ENCODE assay signal across 9 cellular contexts in the genomic region with DNA sequence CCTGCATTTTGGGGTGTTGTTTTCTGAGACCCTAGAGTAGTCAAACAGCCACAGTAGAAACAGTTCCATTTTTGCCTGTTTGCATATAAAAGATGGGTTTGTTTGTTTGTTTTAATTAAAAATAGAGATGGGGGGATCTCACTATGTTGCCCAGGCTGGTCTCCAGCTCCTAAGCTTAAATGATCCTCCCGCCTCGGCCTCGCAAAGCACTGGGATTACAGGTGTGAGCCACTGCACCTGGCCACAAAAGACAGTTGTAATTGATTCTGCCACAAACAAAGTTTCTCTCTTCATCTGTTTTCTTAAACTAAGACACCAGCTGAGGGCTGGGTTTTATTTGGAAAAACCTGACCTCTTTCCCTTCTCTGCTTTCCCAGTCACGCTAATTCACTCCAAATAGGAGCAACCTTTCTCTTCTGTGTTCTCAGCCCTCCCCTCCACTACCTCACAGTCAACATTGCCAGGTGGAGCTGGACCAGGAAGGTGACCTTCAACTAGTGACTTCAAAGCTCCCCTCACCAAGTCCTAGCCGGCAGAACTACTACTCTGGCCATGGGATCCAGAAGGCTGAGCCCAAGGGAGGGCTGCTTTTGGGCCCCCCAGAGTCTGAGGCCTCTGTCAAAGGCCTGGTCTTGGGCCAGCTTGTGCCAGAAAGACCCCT. TPM values are rescaled to one million over a fixed set of nuclear protein-coding genes. Genes with fewer than 3 reads are reported as not detected.
DNase-seq lines count a peak whose midpoint lies in the region; ATAC-seq and TF ChIP-seq lines count a peak whose summit lies in the region.
"Had no signal": no experiment of that assay in that cellular context is flagged by ENCODE, and none has a peak within 500 bp of the region (broad histone marks: within the 10 kb centered on the region; RNA-seq: fewer than 3 reads in every experiment).

No MANE protein-coding gene starts in this region.

- H3K4me3 Mint-ChIP-seq in activated T-cell treated with anti-CD3 and anti-CD28 coated beads, Interleukin-2, amount 50 U/mL, for 72 hours: peak overlapping the region; percentile 79 to 80
- peak overlapping the region; percentile 69 for H3K4me3 Mint-ChIP-seq in activated CD8-positive, alpha-beta T cell treated with anti-CD3 and anti-CD28 coated beads for 36 hours
- H3K4me3 Mint-ChIP-seq in stimulated activated naive B cell treated with anti-CD40 and anti-IgM and Interleukin-4, amounts not matched to agents 10 μg/mL and 1 μg/mL and 100 μg/mL, for 72 hours: peak overlapping the region; percentile 32 to 91

- DNase-seq in activated T-cell treated with anti-CD3 and anti-CD28 coated beads, Interleukin-2, amount 50 U/mL, for 72 hours: no peak
- DNase-seq in activated T-cell treated with anti-CD3 and anti-CD28 coated beads, Interleukin-2, amount 50 U/mL, for 48 hours: no peak
- no peak for DNase-seq in activated CD8-positive, alpha-beta T cell treated with anti-CD3 and anti-CD28 coated beads for 36 hours
- DNase-seq in left colon: peak in 1 of 2 donors; percentile 69
- no peak for DNase-seq in stimulated activated naive B cell treated with anti-CD40 and anti-IgM and Interleukin-4, amounts not matched to agents 10 μg/mL and 1 μg/mL and 100 μg/mL, for 72 hours
- no peak for DNase-seq in cortex of kidney (lab: John Stamatoyannopoulos, UW)
- no peak for DNase-seq in NCI-H1694 treated with DMSO at 0.1 percent for 48 hours (lab: John Stamatoyannopoulos, UW)

- peaks cover 13% of the 10 kb centered on the region for H3K27me3 Mint-ChIP-seq in activated T-cell treated with anti-CD3 and anti-CD28 coated beads, Interleukin-2, amount 50 U/mL, for 72 hours (ENCODE audit: low read depth)
- H3K27me3 Mint-ChIP-seq in activated CD8-positive, alpha-beta T cell treated with anti-CD3 and anti-CD28 coated beads for 36 hours: no peaks in the 10 kb centered on the region
- peaks cover 0 to 6% of the 10 kb centered on the region in 2 donors for H3K27me3 Mint-ChIP-seq in stimulated activated naive B cell treated with anti-CD40 and anti-IgM and Interleukin-4, amounts not matched to agents 10 μg/mL and 1 μg/mL and 100 μg/mL, for 72 hours

- CTCF ChIA-PET in activated CD8-positive, alpha-beta T cell treated with anti-CD3 and anti-CD28 coated beads for 36 hours (lab: Charles Lee): interaction anchor here (1.3 to 2.5 kb wide), 2 partner anchors 15 to 206 kb away, joined by 3 to 7 read pairs; no protein-coding TSS in a partner anchor

- no peaks in the 10 kb centered on the region for H3K9me3 Mint-ChIP-seq in activated T-cell treated with anti-CD3 and anti-CD28 coated beads, Interleukin-2, amount 50 U/mL, for 72 hours
- no peaks in the 10 kb centered on the region for H3K9me3 Mint-ChIP-seq in activated CD8-positive, alpha-beta T cell treated with anti-CD3 and anti-CD28 coated beads for 36 hours
- H3K9me3 Mint-ChIP-seq in stimulated activated naive B cell treated with anti-CD40 and anti-IgM and Interleukin-4, amounts not matched to agents 10 μg/mL and 1 μg/mL and 100 μg/mL, for 72 hours: no peaks in the 10 kb centered on the region

- no peak overlapping the region for H3K27ac Mint-ChIP-seq in activated T-cell treated with anti-CD3 and anti-CD28 coated beads, Interleukin-2, amount 50 U/mL, for 72 hours
- H3K27ac Mint-ChIP-seq in activated CD8-positive, alpha-beta T cell treated with anti-CD3 and anti-CD28 coated beads for 36 hours: no peak overlapping the region
- H3K27ac Mint-ChIP-seq in stimulated activated naive B cell treated with anti-CD40 and anti-IgM and Interleukin-4, amounts not matched to agents 10 μg/mL and 1 μg/mL and 100 μg/mL, for 72 hours: peak overlapping the region; percentile 79

- intact Hi-C loops in activated CD8-positive, alpha-beta T cell treated with anti-CD3 and anti-CD28 coated beads for 36 hours (cut with micrococcal nuclease): no loop called here
- intact Hi-C loops in left colon (cut with DNase I, micrococcal nuclease): no loop called here

- peaks cover 0 to 4% of the 10 kb centered on the region in 2 donors for H3K36me3 Mint-ChIP-seq in activated T-cell treated with anti-CD3 and anti-CD28 coated beads, Interleukin-2, amount 50 U/mL, for 72 hours (ENCODE audit: insufficient read depth in 2 of 2)
- H3K36me3 Mint-ChIP-seq in activated CD8-positive, alpha-beta T cell treated with anti-CD3 and anti-CD28 coated beads for 36 hours (ENCODE audit: low read depth): peaks cover 21% of the 10 kb centered on the region
- H3K36me3 Mint-ChIP-seq in stimulated activated naive B cell treated with anti-CD40 and anti-IgM and Interleukin-4, amounts not matched to agents 10 μg/mL and 1 μg/mL and 100 μg/mL, for 72 hours: peaks cover 0 to 10% of the 10 kb centered on the region in 2 donors

- TF ChIP-seq CTCF in activated CD8-positive, alpha-beta T cell treated with anti-CD3 and anti-CD28 coated beads for 36 hours (IDR thresholded peaks at IDR 0.05): no peak

- peaks cover 36% of the 10 kb centered on the region for H3K4me1 Mint-ChIP-seq in activated T-cell treated with anti-CD3 and anti-CD28 coated beads, Interleukin-2, amount 50 U/mL, for 72 hours (ENCODE audit: low read depth)
- peaks cover 30% of the 10 kb centered on the region for H3K4me1 Mint-ChIP-seq in activated CD8-positive, alpha-beta T cell treated with anti-CD3 and anti-CD28 coated beads for 36 hours (ENCODE audit: low read depth)
- H3K4me1 Mint-ChIP-seq in stimulated activated naive B cell treated with anti-CD40 and anti-IgM and Interleukin-4, amounts not matched to agents 10 μg/mL and 1 μg/mL and 100 μg/mL, for 72 hours: peaks cover 20 to 37% of the 10 kb centered on the region in 2 donors

- POLR2A ChIA-PET in activated CD8-positive, alpha-beta T cell treated with anti-CD3 and anti-CD28 coated beads for 36 hours (lab: Charles Lee): interaction anchor here (0.8 to 2.5 kb wide), 2 partner anchors 38 to 210 kb away, joined by 3 to 7 read pairs; a partner anchor contains a TSS

- ATAC-seq in activated T-cell treated with anti-CD3 and anti-CD28 coated beads, Interleukin-2, amount 50 U/mL, for 72 hours (replicated peaks in 1 of 2): no peak
- ATAC-seq in activated CD8-positive, alpha-beta T cell treated with anti-CD3 and anti-CD28 coated beads for 36 hours: no peak
- ATAC-seq in left colon (peak; percentile 23), GM19395 (IDR thresholded peaks at IDR 0.05; ENCODE audit: unreplicated experiment) (no peak)
- no peak for ATAC-seq in stimulated activated naive B cell treated with anti-CD40 and anti-IgM and Interleukin-4, amounts not matched to agents 10 μg/mL and 1 μg/mL and 100 μg/mL, for 72 hours (replicated peaks)
- ATAC-seq: activated CD4-positive, CD25-positive, alpha-beta regulatory T cell treated with anti-CD3 and anti-CD28 coated beads, Interleukin-2, amount 50 U/mL, for 24 hours had no signal

RNA-seq across cellular contexts. Expression of a gene that starts 1.5 kb away (rescaled TPM):
- 100 to 1,000 TPM; 123 to 170 TPM for total RNA-seq in activated T-cell treated with anti-CD3 and anti-CD28 coated beads, Interleukin-2, amount 50 U/mL, for 72 hours
- 100 to 1,000 TPM; 171 to 180 TPM for total RNA-seq in activated CD8-positive, alpha-beta T cell treated with anti-CD3 and anti-CD28 coated beads for 36 hours
- total RNA-seq in left colon: 100 to 1,000 TPM; 110 to 185 TPM
